Comparison of ENCODE assay signal across 19 cellular contexts in the genomic region with DNA sequence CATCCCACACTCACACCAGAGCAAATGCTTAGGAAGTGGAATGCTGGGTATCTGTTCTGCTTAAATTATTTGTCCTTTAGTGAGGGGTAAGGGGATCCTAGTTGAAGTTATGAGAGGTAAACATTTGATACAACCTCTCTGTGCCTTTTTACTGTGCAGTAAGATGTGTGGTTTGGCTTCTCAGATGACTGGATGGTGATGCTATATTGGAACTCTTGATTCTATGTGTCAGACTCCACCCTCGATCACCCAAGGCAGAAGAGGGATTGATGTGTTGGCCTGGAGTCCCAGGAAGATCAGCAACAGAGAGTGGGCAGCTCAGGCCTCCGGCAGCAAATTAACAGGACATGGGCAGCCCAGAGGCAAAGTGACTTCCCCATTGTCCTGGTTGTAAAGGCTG.
A peak's percentile ranks its signal among the peaks of the same experiment; 100 is the strongest.
DNase-seq lines count a peak whose midpoint lies in the region; ATAC-seq and TF ChIP-seq lines count a peak whose summit lies in the region.
"Had no signal": no experiment of that assay in that cellular context is flagged by ENCODE, and none has a peak within 500 bp of the region (broad histone marks: within the 10 kb centered on the region; RNA-seq: fewer than 3 reads in every experiment).

No MANE protein-coding gene starts in this region.

- peaks cover 69% of the 10 kb centered on the region for H3K4me1 Mint-ChIP-seq in stimulated activated memory B cell treated with anti-CD40 and anti-IgM and Interleukin-4, amounts not matched to agents 10 μg/mL and 1 μg/mL and 100 μg/mL, for 72 hours

- ATAC-seq in left colon (peak; percentile 28), GM19455 (IDR thresholded peaks at IDR 0.05; ENCODE audit: unreplicated experiment) (no peak)
- ATAC-seq in stimulated activated memory B cell treated with anti-CD40 and anti-IgM and Interleukin-4, amounts not matched to agents 10 μg/mL and 1 μg/mL and 100 μg/mL, for 72 hours, result no peak
- ATAC-seq: HCT116, K562, PC-3 had no signal

- H2AFZ ChIP-seq in Karpas-422 (ENCODE audit: low read length), result no peak overlapping the region
- H2AFZ ChIP-seq: GM23248 had no signal

- H3K79me2 ChIP-seq in Karpas-422 (ENCODE audit: low read length), result peaks cover 99% of the 10 kb centered on the region

- TF ChIP-seq CTCF in GM12865 (IDR thresholded peaks at IDR 0.05; ENCODE audit: insufficient read depth, low read depth, low read length, missing control alignments), result no peak

- no peak overlapping the region; the same call in 1 of the 2 replicates for H3K9ac ChIP-seq in Karpas-422 (ENCODE audit: low read length)
- H3K9ac ChIP-seq: GM23248 had no signal

- peaks cover 3% of the 10 kb centered on the region; the same call in 1 of the 2 replicates for H3K9me3 ChIP-seq in Karpas-422 (ENCODE audit: low read length)
- H3K9me3 ChIP-seq: SJSA1 had no signal

- DNase-seq in GM12865 (ENCODE audit: low read depth), result peak; percentile 49
- DNase-seq in Karpas-422, result no peak
- no peak for DNase-seq in left colon
- DNase-seq in head of caudate nucleus, result no peak
- no peak for DNase-seq in NCI-H226
- DNase-seq: CD8-positive, alpha-beta memory T cell; DND-41; GM23248; NCI-H1048; NCI-H1694; NCI-H2107; NCI-H69; NK-92 treated with Interleukin-12 subunit alpha and Interleukin-12 subunit beta, amount 100 ng/mL, for 24 hours; PC-3 had no signal

- H3K27me3 Mint-ChIP-seq in stimulated activated memory B cell treated with anti-CD40 and anti-IgM and Interleukin-4, amounts not matched to agents 10 μg/mL and 1 μg/mL and 100 μg/mL, for 72 hours, result no peaks in the 10 kb centered on the region
- H3K27me3 Mint-ChIP-seq: CD8-positive, alpha-beta memory T cell had no signal

- peak overlapping the region; percentile 90; the same call in 1 of the 2 replicates for H3K27ac ChIP-seq in Karpas-422 (ENCODE audit: low read length)
- H3K27ac ChIP-seq: GM23248, SJSA1 had no signal

- no peak overlapping the region for H3K4me3 Mint-ChIP-seq in stimulated activated memory B cell treated with anti-CD40 and anti-IgM and Interleukin-4, amounts not matched to agents 10 μg/mL and 1 μg/mL and 100 μg/mL, for 72 hours
- H3K4me3 Mint-ChIP-seq: CD8-positive, alpha-beta memory T cell had no signal

- H3K9me2 ChIP-seq in Karpas-422 (replicated peaks; ENCODE audit: insufficient read depth, low read length), result no peaks in the 10 kb centered on the region

- peaks cover 51% of the 10 kb centered on the region for H3K4me1 ChIP-seq in Karpas-422 (ENCODE audit: low read length)

- H4K20me1 ChIP-seq in Karpas-422 (ENCODE audit: insufficient read depth, low read depth, low read length), result no peaks in the 10 kb centered on the region

- H3K36me3 Mint-ChIP-seq in stimulated activated memory B cell treated with anti-CD40 and anti-IgM and Interleukin-4, amounts not matched to agents 10 μg/mL and 1 μg/mL and 100 μg/mL, for 72 hours, result peaks cover 57% of the 10 kb centered on the region

- peaks cover 20% of the 10 kb centered on the region for H3K36me3 ChIP-seq in Karpas-422 (ENCODE audit: insufficient read depth, low read length)

- no peaks in the 10 kb centered on the region for H3K27me3 ChIP-seq in Karpas-422 (ENCODE audit: low read length)
- H3K27me3 ChIP-seq: SJSA1 had no signal

- H3K27ac Mint-ChIP-seq in stimulated activated memory B cell treated with anti-CD40 and anti-IgM and Interleukin-4, amounts not matched to agents 10 μg/mL and 1 μg/mL and 100 μg/mL, for 72 hours, result peak overlapping the region; percentile 95

- no peak overlapping the region for H3K4me3 ChIP-seq in GM12865 (ENCODE audit: low read depth, low read length)
- H3K4me3 ChIP-seq in Karpas-422 (ENCODE audit: low read length), result no peak overlapping the region
- H3K4me3 ChIP-seq: GM23248, K562, SJSA1 had no signal

- no peak overlapping the region for H3K4me2 ChIP-seq in Karpas-422 (ENCODE audit: low read depth, low read length, poor library complexity, severe bottlenecking)

- H3K9me3 Mint-ChIP-seq in stimulated activated memory B cell treated with anti-CD40 and anti-IgM and Interleukin-4, amounts not matched to agents 10 μg/mL and 1 μg/mL and 100 μg/mL, for 72 hours, result peaks cover 12% of the 10 kb centered on the region

- intact Hi-C loops in left colon (cut with DNase I, micrococcal nuclease) (no loop called here), head of caudate nucleus (cut with DNase I) (no loop called here)
